Comparison of ENCODE assay signal across 7 cellular contexts in the genomic region with DNA sequence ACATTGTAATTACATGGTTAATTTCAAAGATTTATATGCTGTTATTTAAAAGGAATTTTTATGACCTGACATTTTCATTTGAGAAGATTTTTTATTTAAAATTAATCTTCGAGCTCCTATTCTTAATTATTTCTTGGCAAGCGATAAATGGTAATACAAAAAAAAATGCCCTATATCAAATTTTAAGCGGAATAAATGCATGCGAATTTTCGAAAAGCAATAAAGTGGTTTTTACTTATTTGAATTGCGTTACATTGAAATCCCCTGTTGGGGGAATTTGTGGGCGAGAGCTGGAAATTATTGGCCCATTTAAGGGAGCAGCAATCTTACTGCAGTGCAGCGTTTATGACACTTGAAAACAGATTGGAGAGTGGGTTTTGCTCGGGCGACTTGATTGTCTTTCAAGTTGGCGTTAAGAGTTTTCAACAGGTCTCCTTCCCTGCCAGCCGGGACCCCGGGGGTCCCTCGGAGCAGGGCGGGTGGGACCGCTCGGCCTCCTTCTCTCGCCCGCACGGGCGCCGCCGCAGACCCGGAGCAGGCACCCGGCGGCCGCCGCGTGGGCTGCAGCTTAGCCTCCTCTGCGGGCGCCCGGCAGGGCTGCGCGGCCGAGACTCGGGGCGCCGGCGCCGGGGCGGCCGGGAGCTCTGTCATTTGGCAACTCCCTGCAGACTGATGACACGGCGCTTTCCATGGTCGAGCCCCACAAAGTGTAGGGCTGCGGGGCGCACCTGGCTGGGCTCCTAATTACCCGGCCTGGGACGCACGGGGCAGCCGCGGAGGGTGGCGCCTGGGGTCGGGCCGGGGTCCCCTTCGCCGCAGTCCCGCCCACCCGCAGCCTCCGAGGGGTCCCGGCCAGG.
DNase-seq lines count a peak whose midpoint lies in the region; ATAC-seq, FAIRE-seq and TF ChIP-seq lines count a peak whose summit lies in the region.

No MANE protein-coding gene starts in this region.

- peak; percentile 62 for ATAC-seq in GM18498 (IDR thresholded peaks at IDR 0.05; ENCODE audit: unreplicated experiment)
- peak; percentile 49 for ATAC-seq in HG03045 (IDR thresholded peaks at IDR 0.05; ENCODE audit: unreplicated experiment)

- no peak overlapping the region for H3K9ac ChIP-seq in kidney (ENCODE audit: low read length in 2 of 2)

- DNase-seq in amygdala (lab: John Stamatoyannopoulos, UW) (peak in 30 of 56 donors; percentile 6 to 72 (median 44)), kidney (peak; percentile 67), amniotic stem cell (lab: John Stamatoyannopoulos, UW) (no peak), mucosa of gallbladder (ENCODE audit: low spot score) (no peak)
- DNase-seq in stimulated activated CD8-positive, alpha-beta memory T cell treated with anti-CD3 and anti-CD28 coated beads, Interleukin-4, amount 100 ng/mL, for 48 hours, result peak; percentile 53

- TF ChIP-seq CTCF in kidney (IDR thresholded peaks at IDR 0.05; ENCODE audit: borderline replicate concordance, extremely low read depth, insufficient read depth), result no peak

- intact Hi-C loops in kidney (cut with DNase I), result no loop called here

- peak overlapping the region in 1 of 2 donors; percentile 14 for H3K4me3 ChIP-seq in kidney (ENCODE audit: low read length in 2 of 2)

- no peak overlapping the region for H3K27ac ChIP-seq in kidney (ENCODE audit: low read depth in 2 of 2, low read length in 2 of 2)

- no peaks in the 10 kb centered on the region for H3K4me1 ChIP-seq in kidney (ENCODE audit: control insufficient read depth in 1 of 2, insufficient read depth in 1 of 2, low read depth in 1 of 2, low read length in 2 of 2)

- no peaks in the 10 kb centered on the region for H3K36me3 ChIP-seq in kidney (ENCODE audit: control insufficient read depth in 1 of 2, insufficient read depth in 2 of 2, low read length in 2 of 2)

- no peaks in the 10 kb centered on the region for H3K9me3 ChIP-seq in kidney (ENCODE audit: control insufficient read depth in 1 of 2, low read length in 2 of 2)

- no peak for FAIRE-seq in kidney (lab: Jason Lieb, UNC)

Comparison
In these comparisons a context has a peak if more than half of its experiments do, and no peak if none do; other contexts are left out.
1. DNase-seq: peak in amygdala (30 of 56), kidney (single experiment) and stimulated activated CD8-positive, alpha-beta memory T cell treated with anti-CD3 and anti-CD28 coated beads, Interleukin-4, amount 100 ng/mL, for 48 hours (single experiment); none in amniotic stem cell (single experiment) and mucosa of gallbladder (single experiment).